In the genomic region with DNA sequence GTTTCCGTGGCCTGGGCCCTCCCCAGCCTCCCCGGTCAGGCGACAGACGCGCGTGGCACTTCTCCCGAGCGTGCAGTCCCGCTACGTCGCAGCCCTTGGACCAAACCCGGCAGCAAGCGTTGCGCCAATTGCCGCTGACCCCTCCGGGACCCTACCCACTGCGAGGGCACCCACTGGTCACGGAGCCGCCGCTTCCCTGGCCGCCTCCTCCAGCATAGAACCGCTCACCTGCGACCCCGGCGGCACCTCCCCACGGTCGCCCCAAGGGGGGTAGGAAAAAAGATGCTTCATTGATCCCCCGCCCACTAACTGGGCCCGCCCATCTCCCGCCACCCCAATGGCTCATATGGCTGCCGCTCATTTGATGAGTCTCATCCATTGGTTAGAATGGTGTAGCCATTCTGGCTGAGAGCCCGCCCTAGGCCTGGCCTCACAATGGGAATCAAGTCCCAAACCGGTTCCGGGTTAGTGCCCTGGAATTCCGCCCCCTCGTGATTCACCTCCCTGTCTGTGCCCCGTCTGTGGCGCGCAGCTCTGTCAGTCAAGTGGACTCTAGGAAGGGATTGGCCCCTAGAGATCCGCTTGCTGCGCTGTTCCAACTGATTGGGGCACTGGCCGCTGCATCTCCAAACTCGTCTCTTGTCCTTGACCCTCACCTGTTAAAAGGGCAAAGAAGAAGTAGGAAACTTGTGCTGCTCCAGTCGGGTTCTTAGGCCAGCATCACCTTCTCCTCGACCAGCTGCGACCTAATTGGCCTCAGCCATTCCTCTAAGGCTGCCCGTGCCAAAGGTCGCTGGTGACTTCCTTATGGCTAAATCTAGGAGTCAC, we compare ENCODE assay signal across 1 cellular context.
TF ChIP-seq lines count a peak whose summit lies in the region.

A gene (minus strand): TSS at position 274 of the 828 bp plus-strand sequence. CDS start 11,323 bp downstream, outside the sequence.

TF ChIP-seq in HepG2, 621 proteins besides CTCF, POLR2A, EP300 and RAD21 (continued from another document and continues in another):
- TF ChIP-seq, protein P1, sequence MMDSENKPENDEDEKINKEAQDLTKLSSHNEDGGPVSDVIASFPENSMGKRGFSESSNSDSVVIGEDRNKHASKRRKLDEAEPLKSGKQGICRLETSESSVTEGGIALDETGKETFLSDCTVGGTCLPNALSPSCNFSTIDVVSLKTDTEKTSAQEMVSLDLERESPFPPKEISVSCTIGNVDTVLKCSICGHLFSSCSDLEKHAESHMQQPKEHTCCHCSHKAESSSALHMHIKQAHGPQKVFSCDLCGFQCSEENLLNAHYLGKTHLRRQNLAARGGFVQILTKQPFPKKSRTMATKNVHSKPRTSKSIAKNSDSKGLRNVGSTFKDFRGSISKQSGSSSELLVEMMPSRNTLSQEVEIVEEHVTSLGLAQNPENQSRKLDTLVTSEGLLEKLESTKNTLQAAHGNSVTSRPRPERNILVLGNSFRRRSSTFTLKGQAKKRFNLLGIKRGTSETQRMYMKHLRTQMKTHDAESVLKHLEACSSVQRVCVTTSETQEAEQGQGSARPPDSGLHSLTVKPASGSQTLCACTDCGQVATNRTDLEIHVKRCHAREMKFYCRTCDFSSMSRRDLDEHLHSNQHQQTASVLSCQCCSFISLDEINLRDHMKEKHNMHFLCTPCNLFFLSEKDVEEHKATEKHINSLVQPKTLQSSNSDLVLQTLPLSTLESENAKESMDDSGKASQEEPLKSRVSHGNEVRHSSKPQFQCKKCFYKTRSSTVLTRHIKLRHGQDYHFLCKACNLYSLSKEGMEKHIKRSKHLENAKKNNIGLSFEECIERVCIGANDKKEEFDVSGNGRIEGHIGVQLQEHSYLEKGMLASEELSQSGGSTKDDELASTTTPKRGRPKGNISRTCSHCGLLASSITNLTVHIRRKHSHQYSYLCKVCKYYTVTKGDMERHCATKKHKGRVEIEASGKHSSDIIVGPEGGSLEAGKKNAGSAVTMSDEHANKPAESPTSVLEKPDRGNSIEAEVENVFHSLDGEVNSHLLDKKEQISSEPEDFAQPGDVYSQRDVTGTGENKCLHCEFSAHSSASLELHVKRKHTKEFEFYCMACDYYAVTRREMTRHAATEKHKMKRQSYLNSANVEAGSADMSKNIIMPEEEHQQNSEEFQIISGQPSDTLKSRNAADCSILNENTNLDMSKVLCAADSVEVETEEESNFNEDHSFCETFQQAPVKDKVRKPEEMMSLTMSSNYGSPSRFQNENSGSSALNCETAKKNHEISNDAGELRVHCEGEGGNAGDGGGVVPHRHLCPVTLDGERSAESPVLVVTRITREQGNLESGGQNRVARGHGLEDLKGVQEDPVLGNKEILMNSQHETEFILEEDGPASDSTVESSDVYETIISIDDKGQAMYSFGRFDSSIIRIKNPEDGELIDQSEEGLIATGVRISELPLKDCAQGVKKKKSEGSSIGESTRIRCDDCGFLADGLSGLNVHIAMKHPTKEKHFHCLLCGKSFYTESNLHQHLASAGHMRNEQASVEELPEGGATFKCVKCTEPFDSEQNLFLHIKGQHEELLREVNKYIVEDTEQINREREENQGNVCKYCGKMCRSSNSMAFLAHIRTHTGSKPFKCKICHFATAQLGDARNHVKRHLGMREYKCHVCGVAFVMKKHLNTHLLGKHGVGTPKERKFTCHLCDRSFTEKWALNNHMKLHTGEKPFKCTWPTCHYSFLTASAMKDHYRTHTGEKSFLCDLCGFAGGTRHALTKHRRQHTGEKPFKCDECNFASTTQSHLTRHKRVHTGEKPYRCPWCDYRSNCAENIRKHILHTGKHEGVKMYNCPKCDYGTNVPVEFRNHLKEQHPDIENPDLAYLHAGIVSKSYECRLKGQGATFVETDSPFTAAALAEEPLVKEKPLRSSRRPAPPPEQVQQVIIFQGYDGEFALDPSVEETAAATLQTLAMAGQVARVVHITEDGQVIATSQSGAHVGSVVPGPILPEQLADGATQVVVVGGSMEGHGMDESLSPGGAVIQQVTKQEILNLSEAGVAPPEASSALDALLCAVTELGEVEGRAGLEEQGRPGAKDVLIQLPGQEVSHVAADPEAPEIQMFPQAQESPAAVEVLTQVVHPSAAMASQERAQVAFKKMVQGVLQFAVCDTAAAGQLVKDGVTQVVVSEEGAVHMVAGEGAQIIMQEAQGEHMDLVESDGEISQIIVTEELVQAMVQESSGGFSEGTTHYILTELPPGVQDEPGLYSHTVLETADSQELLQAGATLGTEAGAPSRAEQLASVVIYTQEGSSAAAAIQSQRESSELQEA (CRISPR knock-in tag; IDR thresholded peaks at IDR 0.05; ENCODE audit: not compliant biosample characterization) = peak; percentile 59
- no peak for TF ChIP-seq SSRP1 (CRISPR knock-in tag; IDR thresholded peaks at IDR 0.05)
- TF ChIP-seq MAFF (IDR thresholded peaks at IDR 0.05; ENCODE audit: low read depth, low read length) = 0 out of 2 replicates have a peak, but pooled peaks have one; percentile 2
- no peak for TF ChIP-seq BRD4 (CRISPR knock-in tag; IDR thresholded peaks at IDR 0.05)
- 0 out of 2 replicates have a peak, but pooled peaks have one; percentile 21 for TF ChIP-seq ZNF451 (CRISPR knock-in tag; IDR thresholded peaks at IDR 0.05)
- peak; percentile 81 for TF ChIP-seq PHF20 (CRISPR knock-in tag; IDR thresholded peaks at IDR 0.05)
- TF ChIP-seq WIZ (CRISPR knock-in tag; IDR thresholded peaks at IDR 0.05) = 0 out of 2 replicates have a peak, but pooled peaks have one; percentile 65
- TF ChIP-seq ZNF709 (CRISPR knock-in tag; IDR thresholded peaks at IDR 0.05) = peak; percentile 55; the same call in 1 of the 2 replicates
- TF ChIP-seq, protein P2, sequence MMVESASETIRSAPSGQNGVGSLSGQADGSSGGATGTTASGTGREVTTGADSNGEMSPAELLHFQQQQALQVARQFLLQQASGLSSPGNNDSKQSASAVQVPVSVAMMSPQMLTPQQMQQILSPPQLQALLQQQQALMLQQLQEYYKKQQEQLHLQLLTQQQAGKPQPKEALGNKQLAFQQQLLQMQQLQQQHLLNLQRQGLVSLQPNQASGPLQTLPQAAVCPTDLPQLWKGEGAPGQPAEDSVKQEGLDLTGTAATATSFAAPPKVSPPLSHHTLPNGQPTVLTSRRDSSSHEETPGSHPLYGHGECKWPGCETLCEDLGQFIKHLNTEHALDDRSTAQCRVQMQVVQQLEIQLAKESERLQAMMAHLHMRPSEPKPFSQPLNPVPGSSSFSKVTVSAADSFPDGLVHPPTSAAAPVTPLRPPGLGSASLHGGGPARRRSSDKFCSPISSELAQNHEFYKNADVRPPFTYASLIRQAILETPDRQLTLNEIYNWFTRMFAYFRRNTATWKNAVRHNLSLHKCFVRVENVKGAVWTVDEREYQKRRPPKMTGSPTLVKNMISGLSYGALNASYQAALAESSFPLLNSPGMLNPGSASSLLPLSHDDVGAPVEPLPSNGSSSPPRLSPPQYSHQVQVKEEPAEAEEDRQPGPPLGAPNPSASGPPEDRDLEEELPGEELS (CRISPR knock-in tag; IDR thresholded peaks at IDR 0.05) = no peak
- peak; percentile 93 for TF ChIP-seq SP4 (CRISPR knock-in tag; IDR thresholded peaks at IDR 0.05)
- TF ChIP-seq ZFY (CRISPR knock-in tag; IDR thresholded peaks at IDR 0.05) = peak; percentile 60
- no peak for TF ChIP-seq TSC22D2 (CRISPR knock-in tag; IDR thresholded peaks at IDR 0.05; ENCODE audit: borderline replicate concordance)
- TF ChIP-seq, protein P3, sequence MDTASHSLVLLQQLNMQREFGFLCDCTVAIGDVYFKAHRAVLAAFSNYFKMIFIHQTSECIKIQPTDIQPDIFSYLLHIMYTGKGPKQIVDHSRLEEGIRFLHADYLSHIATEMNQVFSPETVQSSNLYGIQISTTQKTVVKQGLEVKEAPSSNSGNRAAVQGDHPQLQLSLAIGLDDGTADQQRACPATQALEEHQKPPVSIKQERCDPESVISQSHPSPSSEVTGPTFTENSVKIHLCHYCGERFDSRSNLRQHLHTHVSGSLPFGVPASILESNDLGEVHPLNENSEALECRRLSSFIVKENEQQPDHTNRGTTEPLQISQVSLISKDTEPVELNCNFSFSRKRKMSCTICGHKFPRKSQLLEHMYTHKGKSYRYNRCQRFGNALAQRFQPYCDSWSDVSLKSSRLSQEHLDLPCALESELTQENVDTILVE (CRISPR knock-in tag; IDR thresholded peaks at IDR 0.05) = peak; percentile 35; the same call in 1 of the 2 replicates
- no peak for TF ChIP-seq ZSCAN9 (CRISPR knock-in tag; IDR thresholded peaks at IDR 0.05; ENCODE audit: borderline replicate concordance)
- peak; percentile 47 for TF ChIP-seq ZNF883 (CRISPR knock-in tag; IDR thresholded peaks at IDR 0.05; ENCODE audit: not compliant biosample characterization)
- no peak for TF ChIP-seq KDM1A (CRISPR knock-in tag; IDR thresholded peaks at IDR 0.05)
- peak; percentile 70; the same call in 1 of the 2 replicates for TF ChIP-seq ELF4 (CRISPR knock-in tag; IDR thresholded peaks at IDR 0.05; ENCODE audit: borderline replicate concordance)
- no peak for TF ChIP-seq ZNF562 (CRISPR knock-in tag; IDR thresholded peaks at IDR 0.05; ENCODE audit: borderline replicate concordance)
- TF ChIP-seq NFYB (CRISPR knock-in tag; IDR thresholded peaks at IDR 0.05) = peak; percentile 98
- TF ChIP-seq, protein P4, sequence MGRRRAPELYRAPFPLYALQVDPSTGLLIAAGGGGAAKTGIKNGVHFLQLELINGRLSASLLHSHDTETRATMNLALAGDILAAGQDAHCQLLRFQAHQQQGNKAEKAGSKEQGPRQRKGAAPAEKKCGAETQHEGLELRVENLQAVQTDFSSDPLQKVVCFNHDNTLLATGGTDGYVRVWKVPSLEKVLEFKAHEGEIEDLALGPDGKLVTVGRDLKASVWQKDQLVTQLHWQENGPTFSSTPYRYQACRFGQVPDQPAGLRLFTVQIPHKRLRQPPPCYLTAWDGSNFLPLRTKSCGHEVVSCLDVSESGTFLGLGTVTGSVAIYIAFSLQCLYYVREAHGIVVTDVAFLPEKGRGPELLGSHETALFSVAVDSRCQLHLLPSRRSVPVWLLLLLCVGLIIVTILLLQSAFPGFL (CRISPR knock-in tag; IDR thresholded peaks at IDR 0.05) = no peak
- peak; percentile 62; the same call in 1 of the 2 replicates for TF ChIP-seq ZNF556 (CRISPR knock-in tag; IDR thresholded peaks at IDR 0.05; ENCODE audit: borderline replicate concordance)
- TF ChIP-seq, protein P5, sequence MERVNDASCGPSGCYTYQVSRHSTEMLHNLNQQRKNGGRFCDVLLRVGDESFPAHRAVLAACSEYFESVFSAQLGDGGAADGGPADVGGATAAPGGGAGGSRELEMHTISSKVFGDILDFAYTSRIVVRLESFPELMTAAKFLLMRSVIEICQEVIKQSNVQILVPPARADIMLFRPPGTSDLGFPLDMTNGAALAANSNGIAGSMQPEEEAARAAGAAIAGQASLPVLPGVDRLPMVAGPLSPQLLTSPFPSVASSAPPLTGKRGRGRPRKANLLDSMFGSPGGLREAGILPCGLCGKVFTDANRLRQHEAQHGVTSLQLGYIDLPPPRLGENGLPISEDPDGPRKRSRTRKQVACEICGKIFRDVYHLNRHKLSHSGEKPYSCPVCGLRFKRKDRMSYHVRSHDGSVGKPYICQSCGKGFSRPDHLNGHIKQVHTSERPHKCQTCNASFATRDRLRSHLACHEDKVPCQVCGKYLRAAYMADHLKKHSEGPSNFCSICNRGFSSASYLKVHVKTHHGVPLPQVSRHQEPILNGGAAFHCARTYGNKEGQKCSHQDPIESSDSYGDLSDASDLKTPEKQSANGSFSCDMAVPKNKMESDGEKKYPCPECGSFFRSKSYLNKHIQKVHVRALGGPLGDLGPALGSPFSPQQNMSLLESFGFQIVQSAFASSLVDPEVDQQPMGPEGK (CRISPR knock-in tag; IDR thresholded peaks at IDR 0.05) = peak; percentile 84
- TF ChIP-seq, protein P6, sequence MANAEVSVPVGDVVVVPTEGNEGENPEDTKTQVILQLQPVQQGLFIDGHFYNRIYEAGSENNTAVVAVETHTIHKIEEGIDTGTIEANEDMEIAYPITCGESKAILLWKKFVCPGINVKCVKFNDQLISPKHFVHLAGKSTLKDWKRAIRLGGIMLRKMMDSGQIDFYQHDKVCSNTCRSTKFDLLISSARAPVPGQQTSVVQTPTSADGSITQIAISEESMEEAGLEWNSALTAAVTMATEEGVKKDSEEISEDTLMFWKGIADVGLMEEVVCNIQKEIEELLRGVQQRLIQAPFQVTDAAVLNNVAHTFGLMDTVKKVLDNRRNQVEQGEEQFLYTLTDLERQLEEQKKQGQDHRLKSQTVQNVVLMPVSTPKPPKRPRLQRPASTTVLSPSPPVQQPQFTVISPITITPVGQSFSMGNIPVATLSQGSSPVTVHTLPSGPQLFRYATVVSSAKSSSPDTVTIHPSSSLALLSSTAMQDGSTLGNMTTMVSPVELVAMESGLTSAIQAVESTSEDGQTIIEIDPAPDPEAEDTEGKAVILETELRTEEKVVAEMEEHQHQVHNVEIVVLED (CRISPR knock-in tag; IDR thresholded peaks at IDR 0.05; ENCODE audit: borderline replicate concordance) = peak; percentile 11; the same call in 1 of the 2 replicates
- TF ChIP-seq SRSF1 (optimal IDR thresholded peaks at IDR 0.05; ENCODE audit: low read depth, low read length) = peak; percentile 54
- TF ChIP-seq ZNF75D (CRISPR knock-in tag; IDR thresholded peaks at IDR 0.05; ENCODE audit: borderline replicate concordance) = no peak
- 0 out of 2 replicates have a peak, but pooled peaks have one; percentile 41 for TF ChIP-seq NR2F2 (IDR thresholded peaks at IDR 0.05; ENCODE audit: borderline replicate concordance, low read depth)
- TF ChIP-seq, protein P7, sequence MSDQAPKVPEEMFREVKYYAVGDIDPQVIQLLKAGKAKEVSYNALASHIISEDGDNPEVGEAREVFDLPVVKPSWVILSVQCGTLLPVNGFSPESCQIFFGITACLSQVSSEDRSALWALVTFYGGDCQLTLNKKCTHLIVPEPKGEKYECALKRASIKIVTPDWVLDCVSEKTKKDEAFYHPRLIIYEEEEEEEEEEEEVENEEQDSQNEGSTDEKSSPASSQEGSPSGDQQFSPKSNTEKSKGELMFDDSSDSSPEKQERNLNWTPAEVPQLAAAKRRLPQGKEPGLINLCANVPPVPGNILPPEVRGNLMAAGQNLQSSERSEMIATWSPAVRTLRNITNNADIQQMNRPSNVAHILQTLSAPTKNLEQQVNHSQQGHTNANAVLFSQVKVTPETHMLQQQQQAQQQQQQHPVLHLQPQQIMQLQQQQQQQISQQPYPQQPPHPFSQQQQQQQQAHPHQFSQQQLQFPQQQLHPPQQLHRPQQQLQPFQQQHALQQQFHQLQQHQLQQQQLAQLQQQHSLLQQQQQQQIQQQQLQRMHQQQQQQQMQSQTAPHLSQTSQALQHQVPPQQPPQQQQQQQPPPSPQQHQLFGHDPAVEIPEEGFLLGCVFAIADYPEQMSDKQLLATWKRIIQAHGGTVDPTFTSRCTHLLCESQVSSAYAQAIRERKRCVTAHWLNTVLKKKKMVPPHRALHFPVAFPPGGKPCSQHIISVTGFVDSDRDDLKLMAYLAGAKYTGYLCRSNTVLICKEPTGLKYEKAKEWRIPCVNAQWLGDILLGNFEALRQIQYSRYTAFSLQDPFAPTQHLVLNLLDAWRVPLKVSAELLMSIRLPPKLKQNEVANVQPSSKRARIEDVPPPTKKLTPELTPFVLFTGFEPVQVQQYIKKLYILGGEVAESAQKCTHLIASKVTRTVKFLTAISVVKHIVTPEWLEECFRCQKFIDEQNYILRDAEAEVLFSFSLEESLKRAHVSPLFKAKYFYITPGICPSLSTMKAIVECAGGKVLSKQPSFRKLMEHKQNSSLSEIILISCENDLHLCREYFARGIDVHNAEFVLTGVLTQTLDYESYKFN (CRISPR knock-in tag; conservative IDR thresholded peaks at IDR 0.05) = 0 out of 2 replicates have a peak, but pooled peaks have one; percentile 23
- TF ChIP-seq, protein P8, sequence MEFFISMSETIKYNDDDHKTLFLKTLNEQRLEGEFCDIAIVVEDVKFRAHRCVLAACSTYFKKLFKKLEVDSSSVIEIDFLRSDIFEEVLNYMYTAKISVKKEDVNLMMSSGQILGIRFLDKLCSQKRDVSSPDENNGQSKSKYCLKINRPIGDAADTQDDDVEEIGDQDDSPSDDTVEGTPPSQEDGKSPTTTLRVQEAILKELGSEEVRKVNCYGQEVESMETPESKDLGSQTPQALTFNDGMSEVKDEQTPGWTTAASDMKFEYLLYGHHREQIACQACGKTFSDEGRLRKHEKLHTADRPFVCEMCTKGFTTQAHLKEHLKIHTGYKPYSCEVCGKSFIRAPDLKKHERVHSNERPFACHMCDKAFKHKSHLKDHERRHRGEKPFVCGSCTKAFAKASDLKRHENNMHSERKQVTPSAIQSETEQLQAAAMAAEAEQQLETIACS (CRISPR knock-in tag; IDR thresholded peaks at IDR 0.05) = no peak
- TF ChIP-seq ZNF383 (CRISPR knock-in tag; IDR thresholded peaks at IDR 0.05; ENCODE audit: borderline replicate concordance) = no peak
- no peak for TF ChIP-seq ZBTB21 (CRISPR knock-in tag; IDR thresholded peaks at IDR 0.05)
